ENCODE assay signal across 9 cellular contexts in the genomic region with DNA sequence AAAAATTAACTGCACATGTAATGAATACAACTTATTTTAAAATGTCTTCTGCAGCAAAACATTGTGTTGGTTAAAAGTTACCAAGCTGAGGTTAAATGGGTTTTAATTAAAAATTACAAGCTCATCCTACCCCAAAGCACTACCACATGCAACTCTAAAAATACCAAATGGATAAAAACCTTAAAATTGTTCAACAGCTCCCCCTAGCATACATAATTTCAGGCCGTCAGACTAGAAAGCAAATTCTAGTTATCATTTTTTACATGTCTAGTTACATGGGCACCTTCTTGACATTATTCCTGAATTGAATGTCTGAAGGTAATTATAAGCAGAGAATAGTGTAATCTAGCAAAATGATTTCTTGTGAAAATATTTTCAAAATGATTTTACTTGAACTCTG.
DNase-seq lines count a peak whose midpoint lies in the region; ATAC-seq, FAIRE-seq and TF ChIP-seq lines count a peak whose summit lies in the region.
"Had no signal": no experiment of that assay in that cellular context is flagged by ENCODE, and none has a peak within 500 bp of the region (broad histone marks: within the 10 kb centered on the region; RNA-seq: fewer than 3 reads in every experiment).

No MANE protein-coding gene starts in this region.

- H3K4me3 ChIP-seq in ascending aorta: no peak overlapping the region

- H3K36me3 ChIP-seq in ascending aorta: no peaks in the 10 kb centered on the region

- no peaks in the 10 kb centered on the region for H3K27me3 ChIP-seq in ascending aorta

- no peaks in the 10 kb centered on the region for H3K4me1 Mint-ChIP-seq in activated T-cell treated with anti-CD3 and anti-CD28 coated beads, Interleukin-2, amount 50 U/mL, for 24 hours (ENCODE audit: low read depth)

- peak; percentile 25 to 62 (median 33) for TF ChIP-seq CTCF in ascending aorta (IDR thresholded peaks at IDR 0.05)

- no peaks in the 10 kb centered on the region for H3K9me3 ChIP-seq in ascending aorta

- no peak overlapping the region for H3K27ac Mint-ChIP-seq in activated T-cell treated with anti-CD3 and anti-CD28 coated beads, Interleukin-2, amount 50 U/mL, for 24 hours

- no peaks in the 10 kb centered on the region for H3K9me3 Mint-ChIP-seq in activated T-cell treated with anti-CD3 and anti-CD28 coated beads, Interleukin-2, amount 50 U/mL, for 24 hours

- intact Hi-C loops in ascending aorta (cut with DNase I): loop anchor here (1.0 to 10.0 kb wide), 4 partner anchors 99 to 488 kb away; a partner anchor contains a TSS

- no peak overlapping the region for H3K4me3 Mint-ChIP-seq in activated T-cell treated with anti-CD3 and anti-CD28 coated beads, Interleukin-2, amount 50 U/mL, for 24 hours

- peaks cover 2 to 6% of the 10 kb centered on the region in 2 donors for H3K4me1 ChIP-seq in ascending aorta

- ATAC-seq in GM19351 (IDR thresholded peaks at IDR 0.05; ENCODE audit: unreplicated experiment): no peak

- peaks cover 9% of the 10 kb centered on the region for H3K27me3 Mint-ChIP-seq in activated T-cell treated with anti-CD3 and anti-CD28 coated beads, Interleukin-2, amount 50 U/mL, for 24 hours

- DNase-seq in CD1c-positive myeloid dendritic cell (ENCODE audit: extremely low spot score) (peak; percentile 11), MV-4-11 (lab: John Stamatoyannopoulos, UW) (peak; percentile 11), ascending aorta (ENCODE audit: low spot score in 2 of 2) (no peak), kidney glomerular epithelial cell (lab: John Stamatoyannopoulos, UW) (peak; percentile 51), urothelium cell line (ENCODE audit: low spot score) (no peak)
- no peak for DNase-seq in stimulated activated CD4-positive, alpha-beta T cell treated with anti-CD3 and anti-CD28 coated beads, Interleukin-12 subunit alpha, Interleukin-12 subunit beta, amount 100 ng/mL, for 4 hours
- DNase-seq in activated T-cell treated with anti-CD3 and anti-CD28 coated beads, Interleukin-2, amount 50 U/mL, for 24 hours: no peak

- no peak overlapping the region for H3K27ac ChIP-seq in ascending aorta

- H3K36me3 Mint-ChIP-seq in activated T-cell treated with anti-CD3 and anti-CD28 coated beads, Interleukin-2, amount 50 U/mL, for 24 hours (ENCODE audit: low read depth): no peaks in the 10 kb centered on the region

- FAIRE-seq in urothelium cell line (lab: Jason Lieb, UNC): no peak
- FAIRE-seq: colon had no signal

Comparison
In these comparisons a context has a peak if more than half of its experiments do, and no peak if none do; other contexts are left out.
1. DNase-seq: peak in CD1c-positive myeloid dendritic cell (single experiment), MV-4-11 (single experiment) and kidney glomerular epithelial cell (single experiment); none in ascending aorta (0 of 2), stimulated activated CD4-positive, alpha-beta T cell treated with anti-CD3 and anti-CD28 coated beads, Interleukin-12 subunit alpha, Interleukin-12 subunit beta, amount 100 ng/mL, for 4 hours (single experiment), activated T-cell treated with anti-CD3 and anti-CD28 coated beads, Interleukin-2, amount 50 U/mL, for 24 hours (single experiment) and urothelium cell line (single experiment).